Comparison of ENCODE assay signal across 12 cellular contexts in genomic region chr9:130331573-130331972, GRCh38.
DNase-seq lines count a peak whose midpoint lies in the region; ATAC-seq and TF ChIP-seq lines count a peak whose summit lies in the region.
"Had no signal": no experiment of that assay in that cellular context is flagged by ENCODE, and none has a peak within 500 bp of the region (broad histone marks: within the 10 kb centered on the region; RNA-seq: fewer than 3 reads in every experiment).

No MANE protein-coding gene starts in this region.

- H3K27me3 ChIP-seq in AG04450 (ENCODE audit: control insufficient read depth, insufficient read depth, low read length) (peaks cover 46% of the 10 kb centered on the region), Peyer's patch (no peaks in the 10 kb centered on the region), osteoblast (ENCODE audit: insufficient read depth, low read length) (peaks cover 51% of the 10 kb centered on the region)

- ATAC-seq in omental fat pad (ENCODE audit: low FRiP score) = peak; percentile 37
- ATAC-seq in GM21526 (IDR thresholded peaks at IDR 0.05; ENCODE audit: low FRiP score, unreplicated experiment) = no peak
- no peak for ATAC-seq in HG03432 (IDR thresholded peaks at IDR 0.05; ENCODE audit: unreplicated experiment)
- no peak for ATAC-seq in GM18870 (IDR thresholded peaks at IDR 0.05; ENCODE audit: unreplicated experiment)

- H3K27ac ChIP-seq in AG04450 (ENCODE audit: low read depth, low read length) (peak overlapping the region; percentile 39), Peyer's patch (peak overlapping the region; percentile 55 to 87 (median 67)), osteoblast (ENCODE audit: low read depth, low read length) (no peak overlapping the region)
- H3K27ac ChIP-seq: KMS-11 had no signal

- no peak overlapping the region for H2AFZ ChIP-seq in osteoblast (ENCODE audit: low read length)

- TF ChIP-seq CTCF in AG04450 (IDR thresholded peaks at IDR 0.05; ENCODE audit: low read depth, low read length) (no peak), Peyer's patch (IDR thresholded peaks at IDR 0.05) (no peak), fibroblast of villous mesenchyme (IDR thresholded peaks at IDR 0.05; ENCODE audit: insufficient read depth, low read depth, low read length) (no peak), omental fat pad (IDR thresholded peaks at IDR 0.05) (no peak), osteoblast (IDR thresholded peaks at IDR 0.05; ENCODE audit: extremely low read depth, low read depth, low read length) (no peak)

- H3K4me3 ChIP-seq in AG04450 (ENCODE audit: low read depth, low read length) (no peak overlapping the region), Peyer's patch (no peak overlapping the region), fibroblast of villous mesenchyme (ENCODE audit: low read depth, low read length) (no peak overlapping the region), osteoblast (ENCODE audit: insufficient read depth, low read length) (no peak overlapping the region)

- H3K36me3 ChIP-seq in Peyer's patch (no peaks in the 10 kb centered on the region), osteoblast (ENCODE audit: insufficient read depth, low read length) (no peaks in the 10 kb centered on the region)

- POLR2A ChIA-PET in AG04450 (lab: Yijun Ruan, JAX) = no interaction called here

- TF ChIP-seq POLR2A in Peyer's patch (IDR thresholded peaks at IDR 0.05) = no peak

- no peaks in the 10 kb centered on the region for H3K79me2 ChIP-seq in osteoblast (ENCODE audit: insufficient read depth, low read length)

- H3K4me1 ChIP-seq in Peyer's patch (peaks cover 0 to 44% (median 0%) of the 10 kb centered on the region in 4 donors), osteoblast (ENCODE audit: insufficient read depth, low read length) (peaks cover 10% of the 10 kb centered on the region)

- DNase-seq in AG04450 (ENCODE audit: low read depth, low spot score) (peak; percentile 55), Peyer's patch (peak in 2 of 3 donors; percentile 18 to 74), fibroblast of villous mesenchyme (ENCODE audit: low read depth) (peak; percentile 67), omental fat pad (ENCODE audit: low spot score) (no peak), osteoblast (ENCODE audit: insufficient read length, low spot score, missing footprints) (no peak)
- DNase-seq: AML-193; foreskin melanocyte; stimulated activated CD4-positive, alpha-beta T cell treated with anti-CD3 and anti-CD28 coated beads, Interleukin-2, amount 100 ng/mL, for 24 hours had no signal

- H3K9me3 ChIP-seq in AG04450 (ENCODE audit: control insufficient read depth, insufficient read depth, low read length) (no peaks in the 10 kb centered on the region; the same call in 1 of the 2 replicates), Peyer's patch (no peaks in the 10 kb centered on the region), osteoblast (ENCODE audit: low read depth, low read length) (no peaks in the 10 kb centered on the region)

- H3K4me2 ChIP-seq in osteoblast (ENCODE audit: insufficient read depth, low read length) = no peak overlapping the region
- H3K4me2 ChIP-seq: KMS-11 had no signal

- CTCF ChIA-PET in AG04450 (lab: Charles Lee) = no interaction called here

- peaks cover 4% of the 10 kb centered on the region for H4K20me1 ChIP-seq in osteoblast (ENCODE audit: insufficient read depth, low read length)

Comparison
In these comparisons a context has a peak if more than half of its experiments do, and no peak if none do; other contexts are left out.
1. DNase-seq: peak in AG04450 (single experiment), Peyer's patch (2 of 3) and fibroblast of villous mesenchyme (single experiment); none in omental fat pad (single experiment) and osteoblast (single experiment).